ENCODE assay signal across 25 cellular contexts in genomic region chr11:35340715-35341114, GRCh38.
DNase-seq lines count a peak whose midpoint lies in the region; FAIRE-seq and TF ChIP-seq lines count a peak whose summit lies in the region.
"Had no signal": no experiment of that assay in that cellular context is flagged by ENCODE, and none has a peak within 500 bp of the region (broad histone marks: within the 10 kb centered on the region; RNA-seq: fewer than 3 reads in every experiment).

No MANE protein-coding gene starts in this region.

- intact Hi-C loops in left ventricle myocardium inferior (cut with micrococcal nuclease), result no loop called here

- 92% methylated on average over 2 of the region's 2 CpGs for WGBS in mesenchymal stem cell

- H2AFZ ChIP-seq in mesenchymal stem cell (ENCODE audit: low read depth, low read length), result no peak overlapping the region

- FAIRE-seq in GM12892 (lab: Jason Lieb, UNC), result peak; percentile 40
- FAIRE-seq: GM18507 had no signal

- H3K27ac ChIP-seq in angular gyrus (ENCODE audit: low read depth, low read length) (peak overlapping the region; percentile 3), left ventricle myocardium inferior (replicated peaks) (peak overlapping the region; percentile 62), mesenchymal stem cell (ENCODE audit: low read length, poor library complexity, severe bottlenecking) (no peak overlapping the region)
- H3K27ac ChIP-seq: HL-60, Peyer's patch had no signal

- DNase-seq in GM12892 (ENCODE audit: insufficient read length) (no peak), left ventricle myocardium inferior (no peak), mesenchymal stem cell (no peak), GM19240 (ENCODE audit: insufficient read length, low spot score) (no peak), kidney tubule cell (ENCODE audit: low spot score) (no peak)
- DNase-seq in activated CD4-positive, alpha-beta T cell treated with anti-CD3 and anti-CD28 coated beads, Interleukin-2, amount 50 U/mL, for 48 hours, result no peak
- DNase-seq: Calu3, DMS153, DND-41, GOT3, HFFc6, Karpas-422, NCI-H1092, NCI-H1417 treated with DMSO at 0.1 percent for 48 hours, NCI-H1694 treated with DMSO at 0.1 percent for 48 hours, NCI-H2081, NCI-H226, NCI-H510A, NCI-H69, Peyer's patch, SK-N-SH had no signal

- no peaks in the 10 kb centered on the region for H3K79me1 ChIP-seq in mesenchymal stem cell (replicated peaks; ENCODE audit: low read length, poor library complexity, severe bottlenecking)

- H3K23ac ChIP-seq in mesenchymal stem cell (ENCODE audit: low read length in 2 of 2), result no peak overlapping the region

- H3K9ac ChIP-seq in mesenchymal stem cell (ENCODE audit: low read length), result peak overlapping the region; percentile 91
- H3K9ac ChIP-seq: SK-N-SH had no signal

- peaks cover 23% of the 10 kb centered on the region for H3K4me1 ChIP-seq in left ventricle myocardium inferior
- no peaks in the 10 kb centered on the region for H3K4me1 ChIP-seq in mesenchymal stem cell (ENCODE audit: control insufficient read depth, insufficient read depth, low read depth, low read length)
- H3K4me1 ChIP-seq: HAP-1, Peyer's patch had no signal

- no peak overlapping the region for H2BK15ac ChIP-seq in mesenchymal stem cell (ENCODE audit: low read depth, poor library complexity, severe bottlenecking)

- H4K91ac ChIP-seq in mesenchymal stem cell (ENCODE audit: low read length), result no peak overlapping the region

- no peak overlapping the region for H3K4me2 ChIP-seq in mesenchymal stem cell (ENCODE audit: low read length, poor library complexity, severe bottlenecking)
- H3K4me2 ChIP-seq: SK-N-SH had no signal

- H2BK12ac ChIP-seq in mesenchymal stem cell (ENCODE audit: low read length in 2 of 2), result no peak overlapping the region

- H3K18ac ChIP-seq in mesenchymal stem cell (ENCODE audit: low read depth in 1 of 2, low read length in 2 of 2), result no peak overlapping the region

- H2AK5ac ChIP-seq in mesenchymal stem cell (ENCODE audit: low read length, severe bottlenecking), result no peak overlapping the region

- no peak for TF ChIP-seq CTCF in left ventricle myocardium inferior (IDR thresholded peaks at IDR 0.05; ENCODE audit: borderline replicate concordance)

- no peak overlapping the region for H4K8ac ChIP-seq in mesenchymal stem cell (ENCODE audit: low read length)

- no peak overlapping the region for H3K4ac ChIP-seq in mesenchymal stem cell (ENCODE audit: low read depth in 1 of 2, low read length in 2 of 2)

- no peak for TF ChIP-seq POLR2A in GM12892 (IDR thresholded peaks at IDR 0.05; ENCODE audit: low read depth, low read length)

- H3K4me3 ChIP-seq in left ventricle myocardium inferior (no peak overlapping the region), mesenchymal stem cell (ENCODE audit: insufficient read depth in 1 of 2, low read depth in 1 of 2, low read length in 2 of 2) (no peak overlapping the region)
- H3K4me3 ChIP-seq: HAP-1, Peyer's patch had no signal

- H3K36me3 ChIP-seq in left ventricle myocardium inferior (no peaks in the 10 kb centered on the region), mesenchymal stem cell (ENCODE audit: control insufficient read depth in 1 of 2, insufficient read depth in 2 of 2, low read depth in 1 of 2, low read length in 2 of 2) (no peaks in the 10 kb centered on the region)
- H3K36me3 ChIP-seq: HAP-1, Peyer's patch had no signal

- no peak overlapping the region for H2BK120ac ChIP-seq in mesenchymal stem cell (ENCODE audit: low read depth, low read length)

- H3K14ac ChIP-seq in mesenchymal stem cell (ENCODE audit: low read length in 2 of 2), result no peak overlapping the region

- H3K9me3 ChIP-seq in left ventricle myocardium inferior (replicated peaks) (peaks cover 4% of the 10 kb centered on the region), mesenchymal stem cell (ENCODE audit: control insufficient read depth, low read length) (no peaks in the 10 kb centered on the region)
- H3K9me3 ChIP-seq: HAP-1, Peyer's patch, SK-N-SH had no signal

- H3K27me3 ChIP-seq in left ventricle myocardium inferior (ENCODE audit: low read depth) (no peaks in the 10 kb centered on the region), mesenchymal stem cell (ENCODE audit: control insufficient read depth in 1 of 2, insufficient read depth in 1 of 2, low read length in 2 of 2) (no peaks in the 10 kb centered on the region)
- H3K27me3 ChIP-seq: Peyer's patch had no signal

- no peak overlapping the region for H2BK5ac ChIP-seq in mesenchymal stem cell (ENCODE audit: low read depth, low read length, poor library complexity, severe bottlenecking)
